Comparison of ENCODE assay signal across 21 cellular contexts in genomic region chr4:170008801-170009200, GRCh38.
"Had no signal": no experiment of that assay in that cellular context is flagged by ENCODE, and none has a peak within 500 bp of the region (broad histone marks: within the 10 kb centered on the region; RNA-seq: fewer than 3 reads in every experiment).

No MANE protein-coding gene starts in this region.

- H2AFZ ChIP-seq: parathyroid adenoma had no signal

- H3K27me3 ChIP-seq: colonic mucosa, right lobe of liver, thyroid gland, vagina had no signal

- ATAC-seq: natural killer cell treated with Interleukin-12 subunit alpha and Interleukin-12 subunit beta and Interleukin-15 and Interleukin-18, amount 100 ng/mL, for 72 hours had no signal

- H3K79me2 ChIP-seq: parathyroid adenoma had no signal

- DNase-seq: colonic mucosa; effector memory CD4-positive, alpha-beta T cell; esophagus squamous epithelium; head of caudate nucleus; mesenchymal stem cell; mucosa of descending colon; right lobe of liver; small intestine; stimulated activated CD4-positive, alpha-beta T cell treated with anti-CD3 and anti-CD28 coated beads, Interleukin-1b, Interleukin-23, amount 100 ng/mL, for 48 hours; stimulated activated CD4-positive, alpha-beta T cell treated with anti-CD3 and anti-CD28 coated beads, Interleukin-4, amount 100 ng/mL, for 1 hour; stimulated activated CD8-positive, alpha-beta memory T cell treated with anti-CD3 and anti-CD28 coated beads, Interleukin-4, amount 100 ng/mL, for 48 hours; stimulated activated naive CD4-positive, alpha-beta T cell; stimulated activated naive CD8-positive, alpha-beta T cell treated with anti-CD3 and anti-CD28 coated beads, Interleukin-15, amount 100 ng/mL, for 72 hours had no signal

- H3K27ac ChIP-seq: colonic mucosa, esophagus squamous epithelium, parathyroid adenoma, right lobe of liver, thyroid gland, vagina had no signal

- H3K4me3 ChIP-seq: colonic mucosa, esophagus squamous epithelium, lung, mucosa of descending colon, right lobe of liver, thyroid gland, vagina had no signal

- H3K9me3 ChIP-seq: colonic mucosa, esophagus squamous epithelium, mucosa of descending colon, right lobe of liver, thyroid gland, vagina had no signal

- H3K4me1 ChIP-seq: colonic mucosa, parathyroid adenoma, thyroid gland, vagina had no signal

- FAIRE-seq: endometrium, frontal cortex, keratinocyte, small intestine had no signal

- H3K36me3 ChIP-seq: colonic mucosa, esophagus squamous epithelium, right lobe of liver, thyroid gland, vagina had no signal

- H3K9ac ChIP-seq: parathyroid adenoma had no signal
